Comparison of ENCODE assay signal across 1 cellular context in genomic region chr17:8160224-8160577, GRCh38.
TF ChIP-seq lines count a peak whose summit lies in the region.

No MANE protein-coding gene starts in this region.

TF ChIP-seq in GM23338, 12 proteins besides CTCF, POLR2A, EP300 and RAD21 (continued from another document):
- TF ChIP-seq REST (IDR thresholded peaks at IDR 0.05; ENCODE audit: unreplicated experiment), result no peak
- TF ChIP-seq ZNF331 (CRISPR knock-in tag; IDR thresholded peaks at IDR 0.05; ENCODE audit: low read depth), result no peak
- TF ChIP-seq EZH2 (IDR thresholded peaks at IDR 0.05; ENCODE audit: low read depth, unreplicated experiment), result no peak
- no peak for TF ChIP-seq ZNF114 (CRISPR knock-in tag; IDR thresholded peaks at IDR 0.05)
- TF ChIP-seq NANOG (IDR thresholded peaks at IDR 0.05; ENCODE audit: borderline replicate concordance), result no peak
- TF ChIP-seq POLR2AphosphoS5 (IDR thresholded peaks at IDR 0.05; ENCODE audit: low read depth), result no peak
- no peak for TF ChIP-seq CREB1 (CRISPR knock-in tag; IDR thresholded peaks at IDR 0.05; ENCODE audit: low read depth)
- TF ChIP-seq STAT1 (IDR thresholded peaks at IDR 0.05; ENCODE audit: unreplicated experiment), result no peak
- TF ChIP-seq EZH2phosphoT487 (IDR thresholded peaks at IDR 0.05; ENCODE audit: unreplicated experiment), result no peak
- no peak for TF ChIP-seq ZNF462 (CRISPR knock-in tag; IDR thresholded peaks at IDR 0.05)
- TF ChIP-seq JUNB (IDR thresholded peaks at IDR 0.05; ENCODE audit: unreplicated experiment), result no peak
TF ChIP-seq in GM23338: peak in this region for 0.
